ENCODE assay signal across 14 cellular contexts in genomic region chr9:94903961-94904421, GRCh38.
DNase-seq lines count a peak whose midpoint lies in the region; TF ChIP-seq lines count a peak whose summit lies in the region.
"Had no signal": no experiment of that assay in that cellular context is flagged by ENCODE, and none has a peak within 500 bp of the region (broad histone marks: within the 10 kb centered on the region; RNA-seq: fewer than 3 reads in every experiment).

No MANE protein-coding gene starts in this region.

- H3K27me3 ChIP-seq in uterus = no peaks in the 10 kb centered on the region
- H3K27me3 ChIP-seq: body of pancreas had no signal

- DNase-seq in HCEC 1CT (peak; percentile 90), medulla oblongata (ENCODE audit: extremely low spot score) (peak; percentile 39), uterus (no peak), KG1 (lab: John Stamatoyannopoulos, UW) (no peak), glomerular visceral epithelial cell (ENCODE audit: extremely low spot score) (no peak), NCI-H1105 (lab: John Stamatoyannopoulos, UW) (no peak)
- DNase-seq: activated CD4-positive, alpha-beta memory T cell treated with anti-CD3 and anti-CD28 coated beads, Interleukin-2, amount 10 ng/mL, durations not matched to agents 7 days and 5 days; body of pancreas; effector memory CD8-positive, alpha-beta T cell; GDM1; NCI-H146; stimulated activated CD4-positive, alpha-beta T cell treated with anti-CD3 and anti-CD28 coated beads, Interleukin-15, amount 100 ng/mL, for 24 hours had no signal

- H3K27ac ChIP-seq in angular gyrus (ENCODE audit: low read depth, low read length) (peak overlapping the region; percentile 92), uterus (peak overlapping the region; percentile 12 to 37)
- H3K27ac ChIP-seq: body of pancreas, SK-N-MC had no signal

- intact Hi-C loops in uterus (cut with DNase I; ENCODE audit: low total_unique reads) = no loop called here

- no peaks in the 10 kb centered on the region for H3K9me3 ChIP-seq in uterus
- H3K9me3 ChIP-seq: body of pancreas had no signal

- H3K4me3 ChIP-seq in uterus = no peak overlapping the region
- H3K4me3 ChIP-seq: body of pancreas, SK-N-MC had no signal

- no peak for TF ChIP-seq POLR2A in uterus (IDR thresholded peaks at IDR 0.05)

- no peak for TF ChIP-seq CTCF in uterus (IDR thresholded peaks at IDR 0.05)

- no peaks in the 10 kb centered on the region for H3K36me3 ChIP-seq in uterus

- peaks cover 0 to 16% of the 10 kb centered on the region in 2 donors for H3K4me1 ChIP-seq in uterus

Comparison
In these comparisons a context has a peak if more than half of its experiments do, and no peak if none do; other contexts are left out.
1. DNase-seq: peak in HCEC 1CT (single experiment) and medulla oblongata (single experiment); none in uterus (0 of 2), KG1 (single experiment), glomerular visceral epithelial cell (single experiment) and NCI-H1105 (single experiment).